In genomic region chr14:69573841-69574265, GRCh38 we compare ENCODE assay signal across 9 cellular contexts. TPM values are rescaled to one million over a fixed set of nuclear protein-coding genes. Genes with fewer than 3 reads are reported as not detected.
DNase-seq lines count a peak whose midpoint lies in the region; ATAC-seq and TF ChIP-seq lines count a peak whose summit lies in the region.
"Had no signal": no experiment of that assay in that cellular context is flagged by ENCODE, and none has a peak within 500 bp of the region (broad histone marks: within the 10 kb centered on the region; RNA-seq: fewer than 3 reads in every experiment).

No MANE protein-coding gene starts in this region.

- TF ChIP-seq EP300 in transverse colon (IDR thresholded peaks at IDR 0.05; ENCODE audit: low read depth): no peak

- in situ Hi-C loops in transverse colon (cut with MboI; ENCODE audit: low pct_ligation_motif_present in 1 of 4, low pct_unique_long_range_greater_than_20kb in 1 of 4, low sequenced_read_pairs in 3 of 4): no loop called here

- H3K4me3 ChIP-seq in skeletal muscle tissue (ENCODE audit: low read length in 3 of 3): peak overlapping the region in 2 of 3 donors; percentile 43 to 52
- H3K4me3 ChIP-seq in transverse colon: peak overlapping the region in 1 of 4 donors; percentile 53

- no peak overlapping the region for H3K9ac ChIP-seq in skeletal muscle tissue (ENCODE audit: low read depth in 1 of 3, low read length in 3 of 3)

- peak overlapping the region; percentile 29 for H3K27ac ChIP-seq in cingulate gyrus (ENCODE audit: low read depth, low read length)
- no peak overlapping the region for H3K27ac ChIP-seq in skeletal muscle tissue (ENCODE audit: low read depth, low read length)
- H3K27ac ChIP-seq in transverse colon: no peak overlapping the region

- DNase-seq in activated CD4-positive, alpha-beta T cell treated with anti-CD3 and anti-CD28 coated beads for 48 hours: peak; percentile 36
- no peak for DNase-seq in activated CD4-positive, alpha-beta T cell treated with anti-CD3 and anti-CD28 coated beads, Interleukin-2, amount 50 U/mL, for 1 hour
- DNase-seq in NCI-H2227 (lab: John Stamatoyannopoulos, UW; ENCODE audit: unreplicated experiment): peak; percentile 55
- no peak for DNase-seq in transverse colon

- WGBS in transverse colon (ENCODE audit: low coverage in 1 of 2), 2 donors: 8% methylated on average over 14 of the region's 14 CpGs; no CpG with 5 or more reads in 1 of the 2 donors

- no peak for ATAC-seq in activated CD4-positive, CD25-positive, alpha-beta regulatory T cell treated with anti-CD3 and anti-CD28 coated beads, Interleukin-2, amount 50 U/mL, for 24 hours
- ATAC-seq in HG03045 (IDR thresholded peaks at IDR 0.05; ENCODE audit: unreplicated experiment): no peak
- ATAC-seq: esophagus mucosa had no signal

- H3K27me3 ChIP-seq in skeletal muscle tissue (ENCODE audit: control insufficient read depth in 3 of 3, insufficient read depth in 3 of 3, low read length in 3 of 3) (peaks cover 73 to 85% (median 74%) of the 10 kb centered on the region in 3 donors), transverse colon (peaks cover 86% of the 10 kb centered on the region)

- H3K4me1 ChIP-seq in skeletal muscle tissue (ENCODE audit: control insufficient read depth in 3 of 3, insufficient read depth in 3 of 3, low read length in 3 of 3) (peaks cover 30 to 34% (median 30%) of the 10 kb centered on the region in 3 donors), transverse colon (peaks cover 9 to 36% (median 28%) of the 10 kb centered on the region in 4 donors)

- no peak for TF ChIP-seq POLR2A in transverse colon (IDR thresholded peaks at IDR 0.05)

- H3K36me3 ChIP-seq in skeletal muscle tissue (ENCODE audit: control insufficient read depth in 3 of 3, insufficient read depth in 3 of 3, low read length in 3 of 3) (no peaks in the 10 kb centered on the region), transverse colon (no peaks in the 10 kb centered on the region)

- intact Hi-C loops in transverse colon (cut with DNase I; ENCODE audit: low total_unique reads): no loop called here

- no peak for TF ChIP-seq CTCF in transverse colon (IDR thresholded peaks at IDR 0.05)

- H3K9me3 ChIP-seq in skeletal muscle tissue (ENCODE audit: control insufficient read depth in 3 of 3, low read length in 3 of 3) (no peaks in the 10 kb centered on the region), transverse colon (no peaks in the 10 kb centered on the region)

RNA-seq across cellular contexts. Expression of gene CCDC177, which starts 0.8 kb away (rescaled TPM):
- not detected for total RNA-seq in skeletal muscle tissue
- not detected for total RNA-seq in transverse colon
- total RNA-seq: esophagus mucosa had no signal

RNA-seq across cellular contexts. Expression of gene SUSD6, which starts 37.5 kb away (rescaled TPM):
- total RNA-seq in skeletal muscle tissue (10.4 TPM), transverse colon (100 to 1,000 TPM in 2 of 4 donors, 10 to 100 TPM in 2; 29.1 to 159 (median 95.0) TPM)

Comparison
In these comparisons a context has a peak if more than half of its experiments do, and no peak if none do; other contexts are left out.
1. DNase-seq: peak in activated CD4-positive, alpha-beta T cell treated with anti-CD3 and anti-CD28 coated beads for 48 hours (single experiment) and NCI-H2227 (single experiment); none in activated CD4-positive, alpha-beta T cell treated with anti-CD3 and anti-CD28 coated beads, Interleukin-2, amount 50 U/mL, for 1 hour (single experiment) and transverse colon (single experiment).